In the genomic region with DNA sequence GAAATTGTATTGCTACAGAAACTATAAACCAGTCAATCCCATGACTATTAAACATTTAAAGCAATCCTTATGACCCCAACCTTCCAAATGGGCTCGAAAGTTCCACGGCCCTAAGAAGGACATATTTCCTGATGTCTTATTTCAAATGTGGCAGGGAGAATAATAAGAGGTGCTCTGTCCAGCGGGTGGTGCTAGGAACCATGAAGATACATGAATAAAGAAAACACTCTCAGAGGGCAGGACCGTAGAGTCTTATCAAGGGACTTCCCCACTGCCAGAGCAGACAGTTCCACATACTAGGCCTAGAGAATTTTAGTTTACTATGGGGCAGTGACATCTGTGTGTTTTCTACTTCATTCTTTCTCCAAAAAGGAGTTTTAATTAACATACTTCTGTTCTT, we compare ENCODE assay signal across 12 cellular contexts.
DNase-seq lines count a peak whose midpoint lies in the region; ATAC-seq and TF ChIP-seq lines count a peak whose summit lies in the region.
"Had no signal": no experiment of that assay in that cellular context is flagged by ENCODE, and none has a peak within 500 bp of the region (broad histone marks: within the 10 kb centered on the region; RNA-seq: fewer than 3 reads in every experiment).

No MANE protein-coding gene starts in this region.

- WGBS in H9 (ENCODE audit: extremely low coverage, insufficient read length, low lambda C conversion rate) = no CpG with 5 or more reads among the region's 4 CpGs

- H3K27ac ChIP-seq in AG04450 (ENCODE audit: low read depth, low read length) (no peak overlapping the region), H9 (ENCODE audit: insufficient read length, low read depth, low read length) (no peak overlapping the region)
- H3K27ac ChIP-seq in naive thymus-derived CD4-positive, alpha-beta T cell (ENCODE audit: low read depth, low read length) = no peak overlapping the region
- H3K27ac ChIP-seq: coronary artery, upper lobe of left lung had no signal

- no peak overlapping the region for H3K9ac ChIP-seq in H9 (ENCODE audit: extremely low read depth, insufficient read length, low read length)

- H3K36me3 Mint-ChIP-seq in H9 (ENCODE audit: insufficient read depth in 1 of 3, low read depth in 3 of 3) = no peaks in the 10 kb centered on the region
- no peaks in the 10 kb centered on the region for H3K36me3 Mint-ChIP-seq in naive thymus-derived CD4-positive, alpha-beta T cell

- H3K36me3 ChIP-seq in naive thymus-derived CD4-positive, alpha-beta T cell (ENCODE audit: control insufficient read depth in 2 of 3, insufficient read depth in 3 of 3, low read length in 3 of 3) = no peaks in the 10 kb centered on the region
- H3K36me3 ChIP-seq: upper lobe of left lung had no signal

- H3K27me3 ChIP-seq in AG04450 (ENCODE audit: control insufficient read depth, insufficient read depth, low read length) = no peaks in the 10 kb centered on the region
- H3K27me3 ChIP-seq in H9 (ENCODE audit: insufficient read depth, low read length) = no peaks in the 10 kb centered on the region
- H3K27me3 ChIP-seq in naive thymus-derived CD4-positive, alpha-beta T cell (ENCODE audit: control insufficient read depth in 2 of 2, insufficient read depth in 2 of 2, low read length in 2 of 2) = no peaks in the 10 kb centered on the region
- H3K27me3 ChIP-seq: upper lobe of left lung had no signal

- no peak for TF ChIP-seq CTCF in AG04450 (IDR thresholded peaks at IDR 0.05; ENCODE audit: low read depth, low read length)
- TF ChIP-seq CTCF in H9 (conservative IDR thresholded peaks at IDR 0.05) = peak; percentile 42; the same call in 2 of the 3 replicates

- no peak overlapping the region for H3K4me3 ChIP-seq in AG04450 (ENCODE audit: low read depth, low read length)
- H3K4me3 ChIP-seq in naive thymus-derived CD4-positive, alpha-beta T cell (ENCODE audit: low read length) = no peak overlapping the region
- H3K4me3 ChIP-seq: coronary artery, upper lobe of left lung had no signal

- H3K56ac ChIP-seq in H9 (ENCODE audit: insufficient read length, low read depth, low read length) = no peak overlapping the region

- H3K9me3 ChIP-seq in AG04450 (ENCODE audit: control insufficient read depth, insufficient read depth, low read length) (no peaks in the 10 kb centered on the region), H9 (ENCODE audit: control insufficient read depth, low read depth, low read length) (no peaks in the 10 kb centered on the region)
- H3K9me3 ChIP-seq in naive thymus-derived CD4-positive, alpha-beta T cell (ENCODE audit: control insufficient read depth in 2 of 3, low read length in 3 of 3) = no peaks in the 10 kb centered on the region
- H3K9me3 ChIP-seq: upper lobe of left lung had no signal

- H4K8ac ChIP-seq in H9 (replicated peaks; ENCODE audit: insufficient read length, low read depth, low read length) = no peak overlapping the region

- no peaks in the 10 kb centered on the region for H3K9me3 Mint-ChIP-seq in H9
- H3K9me3 Mint-ChIP-seq in naive thymus-derived CD4-positive, alpha-beta T cell = no peaks in the 10 kb centered on the region

- no peaks in the 10 kb centered on the region for H3K79me1 ChIP-seq in H9 (ENCODE audit: insufficient read depth, low read depth, low read length, poor library complexity, severe bottlenecking)

- no peak overlapping the region for H4K91ac ChIP-seq in H9 (ENCODE audit: insufficient read length, low read depth, low read length)

- H3K4me1 ChIP-seq in H9 (ENCODE audit: insufficient read depth, low read length) = no peaks in the 10 kb centered on the region
- H3K4me1 ChIP-seq in naive thymus-derived CD4-positive, alpha-beta T cell (ENCODE audit: control insufficient read depth in 2 of 2, insufficient read depth in 2 of 2, low read length in 2 of 2) = no peaks in the 10 kb centered on the region
- H3K4me1 ChIP-seq: upper lobe of left lung had no signal

- no peaks in the 10 kb centered on the region for H3K79me2 ChIP-seq in H9 (ENCODE audit: insufficient read depth, low read length)

- no peak overlapping the region for H3K4ac ChIP-seq in H9 (ENCODE audit: low read depth, low read length)

- H2BK15ac ChIP-seq in H9 (ENCODE audit: low read depth, low read length) = no peak overlapping the region

- peak; percentile 4 for DNase-seq in AG04450 (ENCODE audit: low read depth, low spot score)
- no peak for DNase-seq in H9
- peak; percentile 31 for DNase-seq in glomerular visceral epithelial cell (ENCODE audit: extremely low spot score)
- no peak for DNase-seq in anterior cingulate cortex (lab: John Stamatoyannopoulos, UW)
- no peak for DNase-seq in naive thymus-derived CD4-positive, alpha-beta T cell
- no peak for DNase-seq in LoVo (ENCODE audit: low spot score)
- DNase-seq: Calu3, left ventricle myocardium superior, upper lobe of left lung had no signal

- H3K27me3 Mint-ChIP-seq in H9 (ENCODE audit: low read depth) = no peaks in the 10 kb centered on the region
- H3K27me3 Mint-ChIP-seq in naive thymus-derived CD4-positive, alpha-beta T cell = peaks cover 0 to 6% (median 1%) of the 10 kb centered on the region in 5 donors

- H4K20me1 ChIP-seq in H9 (ENCODE audit: control insufficient read depth, insufficient read depth, insufficient read length) = no peaks in the 10 kb centered on the region

- no peak overlapping the region for H3K18ac ChIP-seq in H9 (ENCODE audit: insufficient read length, low read depth, low read length)

- ATAC-seq in SK-N-SH treated with all-trans-retinoic acid at 6 μM for 48 hours (peak; percentile 92), GM21717 (IDR thresholded peaks at IDR 0.05; ENCODE audit: unreplicated experiment) (no peak)
- ATAC-seq in naive thymus-derived CD4-positive, alpha-beta T cell = no peak
- ATAC-seq: left ventricle myocardium superior had no signal

- no peak overlapping the region for H2BK5ac ChIP-seq in H9 (ENCODE audit: insufficient read length, low read length)

- no peak overlapping the region for H4K5ac ChIP-seq in H9 (ENCODE audit: insufficient read length, low read depth, low read length)

- no peak overlapping the region for H3K23ac ChIP-seq in H9 (ENCODE audit: insufficient read length, low read depth, low read length)

- H2BK12ac ChIP-seq in H9 (ENCODE audit: insufficient read length, low read depth, low read length) = no peak overlapping the region

- intact Hi-C loops in naive thymus-derived CD4-positive, alpha-beta T cell (cut with micrococcal nuclease) = no loop called here

- POLR2A ChIA-PET in AG04450 (lab: Yijun Ruan, JAX) = no interaction called here
- POLR2A ChIA-PET in naive thymus-derived CD4-positive, alpha-beta T cell (lab: Charles Lee) = no interaction called here

- H2AK5ac ChIP-seq in H9 (ENCODE audit: insufficient read length, low read length) = no peak overlapping the region

- no peak overlapping the region for H2AFZ ChIP-seq in H9 (ENCODE audit: low read length)

- H3K27ac Mint-ChIP-seq in H9 = no peak overlapping the region
- H3K27ac Mint-ChIP-seq in naive thymus-derived CD4-positive, alpha-beta T cell = no peak overlapping the region

- no peak overlapping the region for H2BK120ac ChIP-seq in H9 (ENCODE audit: low read depth, low read length, poor library complexity, severe bottlenecking)

- H3K14ac ChIP-seq in H9 (ENCODE audit: insufficient read depth, low read length) = no peak overlapping the region

- H3K4me2 ChIP-seq in H9 (ENCODE audit: insufficient read depth, insufficient read length, low read length) = no peak overlapping the region

- CTCF ChIA-PET in AG04450 (lab: Charles Lee) = no interaction called here
- CTCF ChIA-PET in naive thymus-derived CD4-positive, alpha-beta T cell (lab: Charles Lee) = no interaction called here

- no peak overlapping the region for H3K4me3 Mint-ChIP-seq in H9
- no peak overlapping the region for H3K4me3 Mint-ChIP-seq in naive thymus-derived CD4-positive, alpha-beta T cell

- H3K23me2 ChIP-seq in H9 (ENCODE audit: insufficient read length, low read depth, low read length, poor library complexity, severe bottlenecking) = no peaks in the 10 kb centered on the region

- peaks cover 12 to 16% of the 10 kb centered on the region in 2 experiments for H3K4me1 Mint-ChIP-seq in H9
- H3K4me1 Mint-ChIP-seq in naive thymus-derived CD4-positive, alpha-beta T cell = no peaks in the 10 kb centered on the region

- H2BK20ac ChIP-seq in H9 (ENCODE audit: low read depth, low read length, poor library complexity, severe bottlenecking) = no peak overlapping the region

- no peak overlapping the region for H3T11ph ChIP-seq in H9 (ENCODE audit: low read length)

TF ChIP-seq in SK-N-SH treated with all-trans-retinoic acid at 6 μM for 48 hours, 23 proteins besides CTCF, POLR2A, EP300 and RAD21 (continues in another document):
- TF ChIP-seq TOX (CRISPR knock-in tag; IDR thresholded peaks at IDR 0.05; ENCODE audit: borderline replicate concordance) = no peak
- no peak for TF ChIP-seq ESRRG (CRISPR knock-in tag; IDR thresholded peaks at IDR 0.05)
- TF ChIP-seq, protein P1, sequence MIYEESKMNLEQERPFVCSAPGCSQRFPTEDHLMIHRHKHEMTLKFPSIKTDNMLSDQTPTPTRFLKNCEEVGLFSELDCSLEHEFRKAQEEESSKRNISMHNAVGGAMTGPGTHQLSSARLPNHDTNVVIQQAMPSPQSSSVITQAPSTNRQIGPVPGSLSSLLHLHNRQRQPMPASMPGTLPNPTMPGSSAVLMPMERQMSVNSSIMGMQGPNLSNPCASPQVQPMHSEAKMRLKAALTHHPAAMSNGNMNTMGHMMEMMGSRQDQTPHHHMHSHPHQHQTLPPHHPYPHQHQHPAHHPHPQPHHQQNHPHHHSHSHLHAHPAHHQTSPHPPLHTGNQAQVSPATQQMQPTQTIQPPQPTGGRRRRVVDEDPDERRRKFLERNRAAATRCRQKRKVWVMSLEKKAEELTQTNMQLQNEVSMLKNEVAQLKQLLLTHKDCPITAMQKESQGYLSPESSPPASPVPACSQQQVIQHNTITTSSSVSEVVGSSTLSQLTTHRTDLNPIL (CRISPR knock-in tag; IDR thresholded peaks at IDR 0.05; ENCODE audit: low read depth) = no peak
- TF ChIP-seq TCF4 (CRISPR knock-in tag; IDR thresholded peaks at IDR 0.05; ENCODE audit: borderline replicate concordance) = no peak
- TF ChIP-seq CSDC2 (CRISPR knock-in tag; IDR thresholded peaks at IDR 0.05) = no peak
- no peak for TF ChIP-seq ARNTL (CRISPR knock-in tag; IDR thresholded peaks at IDR 0.05; ENCODE audit: borderline replicate concordance, low read depth)

Comparison
In these comparisons a context has a peak if more than half of its experiments do, and no peak if none do; other contexts are left out.
1. DNase-seq: peak in AG04450 (single experiment) and glomerular visceral epithelial cell (single experiment); none in H9 (single experiment), anterior cingulate cortex (0 of 58), naive thymus-derived CD4-positive, alpha-beta T cell (0 of 9) and LoVo (single experiment).